10 cellular contexts compared by ENCODE assay signal in the genomic region with DNA sequence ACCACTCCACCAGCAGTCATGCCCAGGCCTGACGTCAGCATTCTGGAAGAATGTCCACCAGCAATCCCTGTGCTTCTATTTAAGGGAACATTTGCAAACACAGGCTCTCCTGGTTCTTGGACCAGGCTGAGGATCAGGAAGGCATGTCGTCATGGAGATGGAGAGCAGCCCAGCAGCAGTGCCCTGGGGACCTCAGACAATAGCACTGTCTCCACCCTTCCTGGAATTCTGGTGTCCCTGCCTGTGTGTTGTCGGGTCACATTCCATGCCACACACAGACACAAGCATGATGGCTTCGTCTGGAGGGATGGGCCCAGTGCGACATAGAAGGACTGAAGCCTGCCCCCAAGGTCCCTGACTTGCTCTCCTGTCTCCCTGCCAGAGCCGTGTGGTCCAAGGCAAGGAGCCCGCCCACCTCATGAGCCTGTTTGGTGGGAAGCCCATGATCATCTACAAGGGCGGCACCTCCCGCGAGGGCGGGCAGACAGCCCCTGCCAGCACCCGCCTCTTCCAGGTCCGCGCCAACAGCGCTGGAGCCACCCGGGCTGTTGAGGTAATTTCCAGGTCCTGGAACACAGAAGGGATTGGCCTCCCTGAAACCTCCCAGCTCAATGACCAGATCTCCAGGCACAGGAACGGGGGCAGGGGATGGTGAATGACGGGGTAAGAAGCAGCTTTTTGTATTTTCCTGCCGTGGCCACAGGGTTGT. TPM values are rescaled to one million over a fixed set of nuclear protein-coding genes. Genes with fewer than 3 reads are reported as not detected.
DNase-seq lines count a peak whose midpoint lies in the region; ATAC-seq, FAIRE-seq and TF ChIP-seq lines count a peak whose summit lies in the region.
"Had no signal": no experiment of that assay in that cellular context is flagged by ENCODE, and none has a peak within 500 bp of the region (broad histone marks: within the 10 kb centered on the region; RNA-seq: fewer than 3 reads in every experiment).

No MANE protein-coding gene starts in this region.

- H3K9ac ChIP-seq in keratinocyte (ENCODE audit: control insufficient read depth, extremely low read depth, insufficient read depth, low read length) = no peak overlapping the region
- H3K9ac ChIP-seq in skeletal muscle satellite cell (ENCODE audit: low read depth, low read length) = peak overlapping the region; percentile 22
- H3K9ac ChIP-seq in Karpas-422 (ENCODE audit: low read length) = no peak overlapping the region

- no peaks in the 10 kb centered on the region for H3K9me2 ChIP-seq in Karpas-422 (replicated peaks; ENCODE audit: insufficient read depth, low read length)

- FAIRE-seq in keratinocyte (lab: Jason Lieb, UNC) (peak; percentile 56), GM19239 (lab: Jason Lieb, UNC) (no peak)

- H3K79me2 ChIP-seq in keratinocyte (ENCODE audit: control insufficient read depth, insufficient read depth, low read length) (no peaks in the 10 kb centered on the region), Karpas-422 (ENCODE audit: low read length) (no peaks in the 10 kb centered on the region)

- ATAC-seq in HG03135 (IDR thresholded peaks at IDR 0.05; ENCODE audit: unreplicated experiment) = no peak

- H3K27me3 ChIP-seq in keratinocyte (ENCODE audit: control insufficient read depth, extremely low read depth, insufficient read depth, low read length) (no peaks in the 10 kb centered on the region), skeletal muscle satellite cell (ENCODE audit: control insufficient read depth, insufficient read depth, low read length) (no peaks in the 10 kb centered on the region), Karpas-422 (ENCODE audit: low read length) (no peaks in the 10 kb centered on the region)

- H2AFZ ChIP-seq in keratinocyte (ENCODE audit: control insufficient read depth, low read length) (no peak overlapping the region), Karpas-422 (ENCODE audit: low read length) (no peak overlapping the region)

- DNase-seq in GM04503 (ENCODE audit: low read depth) = peak; percentile 89
- DNase-seq in caudate nucleus (lab: John Stamatoyannopoulos, UW) = peak in 9 of 61 donors; percentile 7 to 46 (median 21)
- no peak for DNase-seq in keratinocyte (ENCODE audit: low read depth, low spot score)
- DNase-seq in Karpas-422 = no peak
- DNase-seq in GM19239 (ENCODE audit: insufficient read length, low spot score) = no peak
- no peak for DNase-seq in NCI-H2171 (lab: John Stamatoyannopoulos, UW)
- DNase-seq: effector memory CD4-positive, alpha-beta T cell; NCI-H1436 had no signal

- no peaks in the 10 kb centered on the region for H3K9me1 ChIP-seq in keratinocyte (ENCODE audit: control insufficient read depth, extremely low read depth, insufficient read depth, low read length)

- peaks cover 38 to 48% of the 10 kb centered on the region in 2 experiments for H3K36me3 ChIP-seq in keratinocyte (ENCODE audit: control insufficient read depth in 2 of 2, extremely low read depth in 1 of 2, insufficient read depth in 2 of 2, low read length in 2 of 2)
- H3K36me3 ChIP-seq in skeletal muscle satellite cell (ENCODE audit: insufficient read depth, low read length) = peaks cover 88% of the 10 kb centered on the region
- H3K36me3 ChIP-seq in Karpas-422 (ENCODE audit: insufficient read depth, low read length) = peaks cover 3% of the 10 kb centered on the region

- dilution Hi-C loops in keratinocyte (cut with MboI; ENCODE audit: extremely low pct_ligation_motif_present, low sequenced_read_pairs) = no loop called here

- H3K9me3 ChIP-seq in keratinocyte (ENCODE audit: control insufficient read depth, low read depth, low read length) (no peaks in the 10 kb centered on the region), skeletal muscle satellite cell (replicated peaks; ENCODE audit: low read length) (no peaks in the 10 kb centered on the region), Karpas-422 (ENCODE audit: low read length) (no peaks in the 10 kb centered on the region)

- no peak overlapping the region for H3K4me3 ChIP-seq in keratinocyte (ENCODE audit: control insufficient read depth in 2 of 3, extremely low read depth in 1 of 3, insufficient read depth in 2 of 3, low read depth in 1 of 3, low read length in 3 of 3)
- no peak overlapping the region for H3K4me3 ChIP-seq in skeletal muscle satellite cell (ENCODE audit: low read length)
- H3K4me3 ChIP-seq in Karpas-422 (ENCODE audit: low read length) = no peak overlapping the region

- peaks cover 20% of the 10 kb centered on the region for H3K4me1 ChIP-seq in keratinocyte (ENCODE audit: control insufficient read depth, extremely low read depth, insufficient read depth, low read length)
- H3K4me1 ChIP-seq in skeletal muscle satellite cell (ENCODE audit: control insufficient read depth, insufficient read depth, low read length) = peaks cover 28% of the 10 kb centered on the region
- no peaks in the 10 kb centered on the region for H3K4me1 ChIP-seq in Karpas-422 (ENCODE audit: low read length)

- H3K4me2 ChIP-seq in keratinocyte (ENCODE audit: control insufficient read depth, extremely low read depth, insufficient read depth, low read depth, low read length) (no peak overlapping the region), skeletal muscle satellite cell (ENCODE audit: low read length) (no peak overlapping the region), Karpas-422 (ENCODE audit: low read depth, low read length, poor library complexity, severe bottlenecking) (no peak overlapping the region)

- TF ChIP-seq CTCF in keratinocyte (optimal IDR thresholded peaks at IDR 0.05 in 1 of 3, IDR thresholded peaks at IDR 0.05 in 1 of 3, conservative IDR thresholded peaks at IDR 0.05 in 1 of 3; ENCODE audit: extremely low read depth in 1 of 3, insufficient read depth in 2 of 3, low read length in 3 of 3) = no peak

- H4K20me1 ChIP-seq in keratinocyte (ENCODE audit: control insufficient read depth, extremely low read depth, insufficient read depth, low read length) (no peaks in the 10 kb centered on the region), Karpas-422 (ENCODE audit: insufficient read depth, low read depth, low read length) (no peaks in the 10 kb centered on the region)

- H3K27ac ChIP-seq in caudate nucleus (ENCODE audit: low read depth, low read length) (peak overlapping the region; percentile 80), keratinocyte (ENCODE audit: control insufficient read depth, insufficient read depth, low read length) (no peak overlapping the region), Karpas-422 (ENCODE audit: low read length) (no peak overlapping the region)

RNA-seq across cellular contexts. Expression of a gene that starts 43.8 kb away (rescaled TPM):
- polyA plus RNA-seq in keratinocyte = 100.0 to 121 TPM (median 101 TPM) in 3 replicates
- 20.5 TPM for polyA plus RNA-seq in keratinocyte (2011; ENCODE audit: low read depth)
- 43.3 and 64.2 TPM in 2 replicates for polyA plus RNA-seq in keratinocyte (2011; cell fraction: cytosol; rRNA removed)
- 80.3 and 89.8 TPM in 2 replicates for polyA plus RNA-seq in keratinocyte (2011; cell fraction: nucleus; rRNA removed)
- 60.8 and 77.7 TPM in 2 replicates for polyA plus RNA-seq in keratinocyte (2012; ENCODE audit: low replicate concordance)
- polyA minus RNA-seq in keratinocyte = 31.5 to 57.7 TPM (median 44.8 TPM) in 3 replicates
- polyA minus RNA-seq in keratinocyte (2011; cell fraction: cytosol; rRNA and poly(A)+ RNA removed) = 58.7 TPM
- 66.6 and 104 TPM in 2 replicates for polyA minus RNA-seq in keratinocyte (2011; cell fraction: nucleus; rRNA and poly(A)+ RNA removed)
- 90.2 and 133 TPM in 2 replicates for total RNA-seq in skeletal muscle satellite cell (2012; rRNA removed)
- 16.4 and 33.1 TPM in 2 replicates for total RNA-seq in Karpas-422 (2014; rRNA removed; shearing (Covaris generic); ENCODE audit: low replicate concordance)

RNA-seq across cellular contexts. Expression of a gene that starts 58.3 kb away (rescaled TPM):
- polyA plus RNA-seq in keratinocyte = 166 to 348 TPM (median 287 TPM) in 3 replicates
- polyA plus RNA-seq in keratinocyte (2011; ENCODE audit: low read depth) = 619 TPM
- polyA plus RNA-seq in keratinocyte (2011; cell fraction: cytosol; rRNA removed) = 156 and 282 TPM in 2 replicates
- polyA plus RNA-seq in keratinocyte (2011; cell fraction: nucleus; rRNA removed) = 255 and 339 TPM in 2 replicates
- 221 and 240 TPM in 2 replicates for polyA plus RNA-seq in keratinocyte (2012; ENCODE audit: low replicate concordance)
- 343 to 723 TPM (median 389 TPM) in 3 replicates for polyA minus RNA-seq in keratinocyte
- 504 TPM for polyA minus RNA-seq in keratinocyte (2011; cell fraction: cytosol; rRNA and poly(A)+ RNA removed)
- polyA minus RNA-seq in keratinocyte (2011; cell fraction: nucleus; rRNA and poly(A)+ RNA removed) = 333 and 379 TPM in 2 replicates
- total RNA-seq in skeletal muscle satellite cell (2012; rRNA removed) = 157 and 203 TPM in 2 replicates
- total RNA-seq in Karpas-422 (2014; rRNA removed; shearing (Covaris generic); ENCODE audit: low replicate concordance) = 33.7 and 36.7 TPM in 2 replicates
